In genomic region chr17:37405955-37406634, GRCh38 we compare ENCODE assay signal across 8 cellular contexts. TPM values are rescaled to one million over a fixed set of nuclear protein-coding genes. Genes with fewer than 3 reads are reported as not detected.
A peak's percentile ranks its signal among the peaks of the same experiment; 100 is the strongest.
DNase-seq lines count a peak whose midpoint lies in the region; ATAC-seq and TF ChIP-seq lines count a peak whose summit lies in the region.

No MANE protein-coding gene starts in this region.

- H3K4me3 ChIP-seq in epithelial cell of proximal tubule (ENCODE audit: low read depth, low read length): peak overlapping the region; percentile 90
- H3K4me3 ChIP-seq in ovary: peak overlapping the region; percentile 77

- WGBS in ovary, 3 donors: 0 to 1% (median 0%) methylated on average over 21 of the region's 21 CpGs

- CTCF ChIA-PET in RWPE1 (lab: Yijun Ruan, JAX): no interaction called here

- peaks cover 7% of the 10 kb centered on the region for H3K4me1 ChIP-seq in ovary (ENCODE audit: insufficient read depth)

- no peaks in the 10 kb centered on the region for H3K36me3 ChIP-seq in ovary

- TF ChIP-seq CTCF in RWPE1 (conservative IDR thresholded peaks at IDR 0.05; ENCODE audit: low read depth): no peak
- TF ChIP-seq CTCF in epithelial cell of proximal tubule (conservative IDR thresholded peaks at IDR 0.05; ENCODE audit: low read depth, low read length): no peak
- TF ChIP-seq CTCF in ovary (IDR thresholded peaks at IDR 0.05): peak in 1 of 3 donors; percentile 8

- intact Hi-C loops in ovary (cut with DNase I): no loop called here

- POLR2A ChIA-PET in RWPE1 (lab: Yijun Ruan, JAX; ENCODE audit: low non-redundant PET): interaction anchor here (1.1 kb wide), 1 partner anchor 85 kb away, joined by 9 read pairs; no protein-coding TSS in a partner anchor

- no peaks in the 10 kb centered on the region for H3K27me3 ChIP-seq in ovary

- H3K27ac ChIP-seq in RWPE1 (peak overlapping the region; percentile 94), ovary (peak overlapping the region; percentile 35 to 69)

- no peak for TF ChIP-seq EP300 in ovary (IDR thresholded peaks at IDR 0.05)

- ATAC-seq in HG02798 (IDR thresholded peaks at IDR 0.05; ENCODE audit: poor library complexity, unreplicated experiment): peak; percentile 32

- no peaks in the 10 kb centered on the region for H3K9me3 ChIP-seq in ovary

- DNase-seq in NCI-H1105 treated with DMSO at 0.1 percent for 48 hours (lab: John Stamatoyannopoulos, UW) (peak; percentile 35), NCI-H1105 (lab: John Stamatoyannopoulos, UW) (no peak), RWPE1 (ENCODE audit: low spot score) (peak; percentile 12), epithelial cell of proximal tubule (ENCODE audit: low read depth) (no peak), ovary (no peak), midbrain (lab: John Stamatoyannopoulos, UW) (no peak)
- DNase-seq in effector CD8-positive, alpha-beta T cell (lab: John Stamatoyannopoulos, UW): no peak

- no peak for TF ChIP-seq POLR2A in ovary (IDR thresholded peaks at IDR 0.05)

RNA-seq across cellular contexts. Expression of gene ACACA, which starts 0.5 kb away (rescaled TPM):
- 26.4 and 45.4 TPM in 2 replicates for total RNA-seq in epithelial cell of proximal tubule
- 100 to 1,000 TPM in 1 of 7 donors, 10 to 100 TPM in 6; 20.5 to 104 (median 43.3) TPM for total RNA-seq in ovary
- 10 to 100 TPM; 10.9 to 36.8 TPM for polyA plus RNA-seq in ovary

RNA-seq across cellular contexts. Expression of gene TADA2A, which starts 0.6 kb away (rescaled TPM):
- total RNA-seq in epithelial cell of proximal tubule (10.4 and 14.0 TPM in 2 replicates), ovary (10 to 100 TPM; 12.9 to 33.2 (median 24.9) TPM)
- polyA plus RNA-seq in ovary: 10 to 100 TPM in 1 of 2 donors, 1 to 10 TPM in 1; 9.2 to 20.5 TPM

RNA-seq across cellular contexts. Expression of gene C17orf78, which starts 30.3 kb away (rescaled TPM):
- total RNA-seq in epithelial cell of proximal tubule: not detected in 2 replicates
- not detected for total RNA-seq in ovary
- polyA plus RNA-seq in ovary: not detected

Comparison
In these comparisons a context has a peak if more than half of its experiments do, and no peak if none do; other contexts are left out.
1. DNase-seq: peak in NCI-H1105 treated with DMSO at 0.1 percent for 48 hours (single experiment) and RWPE1 (single experiment); none in NCI-H1105 (single experiment), epithelial cell of proximal tubule (single experiment), ovary (0 of 5), midbrain (single experiment) and effector CD8-positive, alpha-beta T cell (single experiment).